10 cellular contexts compared by ENCODE assay signal in the genomic region with DNA sequence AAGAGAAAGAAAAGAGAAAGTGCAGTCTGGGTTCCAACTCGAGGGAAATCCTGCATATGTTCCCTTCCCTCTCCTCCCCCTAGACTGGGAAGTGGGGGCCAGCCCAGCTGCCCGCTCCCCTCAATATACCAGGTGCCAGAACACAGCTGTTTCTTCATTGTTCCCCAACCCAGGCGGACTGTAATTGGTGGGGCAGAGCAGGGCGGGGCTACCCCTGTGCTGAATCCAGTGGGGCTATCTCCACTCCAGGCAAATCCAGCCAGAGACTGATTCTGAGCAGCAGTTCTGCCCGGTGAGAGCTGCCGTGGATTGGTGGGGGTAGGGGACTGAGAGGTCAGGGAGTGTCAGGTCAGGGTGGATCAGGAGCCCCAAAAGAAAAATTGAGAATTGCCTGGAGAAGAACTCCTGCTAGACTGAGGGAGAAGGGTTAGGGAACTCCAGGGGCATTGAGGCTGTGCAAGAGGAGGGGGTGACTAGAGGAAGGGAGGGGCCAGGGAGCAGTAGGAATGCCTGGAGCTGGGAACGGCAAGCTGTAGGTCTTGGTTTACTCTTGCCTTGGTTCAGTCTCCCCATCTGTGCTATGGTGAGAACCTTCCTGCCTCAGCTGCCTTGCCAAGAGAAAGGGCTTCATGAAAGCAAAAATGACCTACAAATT. TPM values are rescaled to one million over a fixed set of nuclear protein-coding genes. Genes with fewer than 3 reads are reported as not detected.
DNase-seq lines count a peak whose midpoint lies in the region; ATAC-seq, FAIRE-seq and TF ChIP-seq lines count a peak whose summit lies in the region.
"Had no signal": no experiment of that assay in that cellular context is flagged by ENCODE, and none has a peak within 500 bp of the region (broad histone marks: within the 10 kb centered on the region; RNA-seq: fewer than 3 reads in every experiment).

Gene MYMX, plus strand, starts transcription at position 250 of the 655 bp plus-strand sequence. CDS start 546 bp downstream, outside the sequence.

- intact Hi-C loops in PC-9 (cut with micrococcal nuclease; ENCODE audit: unreplicated experiment) (no loop called here), sciatic nerve (cut with DNase I) (no loop called here)

- H3K9me2 ChIP-seq in PC-9 (ENCODE audit: insufficient read depth): no peaks in the 10 kb centered on the region

- H3K4me3 ChIP-seq in PC-9 (no peak within 1 kb of the TSS), right atrium auricular region (no peak within 1 kb of the TSS)

- H3K9ac ChIP-seq in ES-I3 (ENCODE audit: low read depth, low read length): peak within 1 kb of the TSS; percentile 21; the same call in 1 of the 2 replicates

- H3K36me3 Mint-ChIP-seq in immature natural killer cell: peaks cover 0 to 4% (median 0%) of the 10 kb centered on the region in 3 donors

- peaks cover 3 to 20% (median 11%) of the 10 kb centered on the region in 3 donors for H3K27me3 Mint-ChIP-seq in immature natural killer cell (ENCODE audit: low read depth in 3 of 3)

- 0 out of 2 replicates have a peak, but pooled peaks cover 4% of the 10 kb centered on the region for H3K79me2 ChIP-seq in PC-9 (ENCODE audit: low read depth)

- no peak for FAIRE-seq in GM12892 (lab: Jason Lieb, UNC)

- no peak for TF ChIP-seq CTCF in PC-9 (conservative IDR thresholded peaks at IDR 0.05)
- TF ChIP-seq CTCF in right atrium auricular region (IDR thresholded peaks at IDR 0.05): no peak

- ATAC-seq in sciatic nerve (peak; percentile 7), HG02678 (IDR thresholded peaks at IDR 0.05; ENCODE audit: unreplicated experiment) (no peak)

- DNase-seq in PC-9 (no peak), right atrium auricular region (ENCODE audit: low spot score) (no peak), sciatic nerve (ENCODE audit: low spot score) (no peak), GM12892 (ENCODE audit: insufficient read length) (no peak), KBM-7 (no peak), immature natural killer cell (no peak)
- DNase-seq: Caco-2 had no signal

- H3K4me2 ChIP-seq in PC-9: peak within 1 kb of the TSS; percentile 86; the same call in 1 of the 2 replicates

- TF ChIP-seq POLR2A in GM12892 (IDR thresholded peaks at IDR 0.05; ENCODE audit: low read depth, low read length): no peak

- no TSS peak for BruUV-seq in PC-9 (replicated peaks; lab: Mats Ljungman, UMichigan)

- H3K27ac ChIP-seq in PC-9: no peak within 1 kb of the TSS; the same call in 1 of the 2 replicates
- H3K27ac ChIP-seq in right atrium auricular region: peak within 1 kb of the TSS; percentile 98

- POLR2A ChIA-PET in PC-9 (lab: Charles Lee; ENCODE audit: unreplicated experiment): no interaction called here

- H3K4me1 Mint-ChIP-seq in immature natural killer cell: peaks cover 0 to 14% of the 10 kb centered on the region in 2 donors

- in situ Hi-C loops in KBM-7 (cut with MboI; ENCODE audit: low pct_unique_long_range_greater_than_20kb, low sequenced_read_pairs): no loop called here

- no peak within 1 kb of the TSS for H3K27ac Mint-ChIP-seq in immature natural killer cell

- H4K20me1 ChIP-seq in PC-9 (ENCODE audit: insufficient read depth): no peaks in the 10 kb centered on the region

- H3K27me3 ChIP-seq in PC-9 (ENCODE audit: insufficient read depth, low read depth) (no peaks in the 10 kb centered on the region), right atrium auricular region (no peaks in the 10 kb centered on the region)

- H3K4me1 ChIP-seq in ES-I3 (ENCODE audit: insufficient read depth, low read length) (peaks cover 30% of the 10 kb centered on the region), PC-9 (replicated peaks; ENCODE audit: insufficient read depth) (peaks cover 16% of the 10 kb centered on the region), right atrium auricular region (peaks cover 0 to 49% of the 10 kb centered on the region in 2 donors)

- H3F3A ChIP-seq in PC-9 (ENCODE audit: insufficient read depth, low read depth): peaks cover 15% of the 10 kb centered on the region; the same call in 1 of the 2 replicates

- H3K9me3 ChIP-seq in ES-I3 (ENCODE audit: control insufficient read depth, insufficient read depth, low read length) (no peaks in the 10 kb centered on the region), PC-9 (ENCODE audit: insufficient read depth, low read depth) (no peaks in the 10 kb centered on the region), right atrium auricular region (no peaks in the 10 kb centered on the region)
- H3K9me3 ChIP-seq: Caco-2 had no signal

- no peak within 1 kb of the TSS for H2AFZ ChIP-seq in PC-9

- H3K36me3 ChIP-seq in ES-I3 (ENCODE audit: insufficient read depth, low read length): no peaks in the 10 kb centered on the region
- no peaks in the 10 kb centered on the region for H3K36me3 ChIP-seq in PC-9 (ENCODE audit: low read depth)
- H3K36me3 ChIP-seq in right atrium auricular region: no peaks in the 10 kb centered on the region

- H3K4me3 Mint-ChIP-seq in immature natural killer cell: no peak within 1 kb of the TSS

- H3K9me3 Mint-ChIP-seq in immature natural killer cell: no peaks in the 10 kb centered on the region

- CTCF ChIA-PET in PC-9 (lab: Charles Lee): no interaction called here

RNA-seq across cellular contexts. Expression of gene MYMX, which starts in this region (rescaled TPM):
- not detected in 2 replicates for total RNA-seq in PC-9 (2021)
- total RNA-seq in right atrium auricular region: not detected
- 2.1 TPM for total RNA-seq in sciatic nerve
- not detected for polyA plus RNA-seq in GM12892 (2012; ENCODE audit: missing spikeins)
- polyA plus RNA-seq in immature natural killer cell: not detected
- total RNA-seq: activated CD8-positive, alpha-beta memory T cell treated with anti-CD3 and anti-CD28 coated beads for 36 hours; Caco-2 had no signal
